Comparison of ENCODE assay signal across 23 cellular contexts in the genomic region with DNA sequence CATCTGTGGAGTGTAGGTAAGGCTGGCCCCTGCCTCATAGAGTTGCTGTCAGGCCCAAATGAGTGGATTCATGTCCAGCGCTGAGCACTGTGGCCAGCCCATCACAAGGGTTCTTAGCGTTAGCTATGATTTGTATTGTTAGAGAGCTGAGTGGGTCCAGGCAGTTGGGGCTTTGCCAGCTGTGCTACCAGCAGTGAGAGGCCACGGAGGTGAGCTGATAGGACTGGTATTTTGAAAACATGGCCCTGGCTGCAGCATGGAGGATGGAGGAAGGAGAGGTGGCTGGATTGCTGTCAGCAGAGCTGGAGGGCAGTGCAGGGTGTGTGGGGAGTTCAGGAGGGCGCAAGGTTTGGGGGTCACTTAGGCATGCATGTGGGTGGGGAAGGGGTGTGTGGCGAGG.
DNase-seq lines count a peak whose midpoint lies in the region; ATAC-seq and TF ChIP-seq lines count a peak whose summit lies in the region.
"Had no signal": no experiment of that assay in that cellular context is flagged by ENCODE, and none has a peak within 500 bp of the region (broad histone marks: within the 10 kb centered on the region; RNA-seq: fewer than 3 reads in every experiment).

No MANE protein-coding gene starts in this region.

- in situ Hi-C loops in gastrocnemius medialis (cut with MboI; ENCODE audit: low sequenced_read_pairs in 4 of 4), result no loop called here

- H3K4me1 ChIP-seq in lung (ENCODE audit: control insufficient read depth in 2 of 2, insufficient read depth in 2 of 2, low read length in 2 of 2) (peaks cover 0 to 2% of the 10 kb centered on the region in 2 donors), gastrocnemius medialis (peaks cover 9 to 10% of the 10 kb centered on the region in 2 donors), OCI-LY7 (ENCODE audit: insufficient read depth, low read length, poor library complexity, severe bottlenecking) (no peaks in the 10 kb centered on the region)

- no peaks in the 10 kb centered on the region for H3K9me2 ChIP-seq in OCI-LY7 (ENCODE audit: insufficient read depth, low read length)

- H3K4me3 ChIP-seq in dorsolateral prefrontal cortex, result peak overlapping the region in 1 of 59 donors; percentile 55
- H3K4me3 ChIP-seq in lung, result no peak overlapping the region
- no peak overlapping the region for H3K4me3 ChIP-seq in gastrocnemius medialis
- no peak overlapping the region for H3K4me3 ChIP-seq in OCI-LY7 (ENCODE audit: low read depth, low read length, poor library complexity, severe bottlenecking)
- H3K4me3 ChIP-seq: coronary artery, esophagus squamous epithelium, PC-9, psoas muscle, SJCRH30, stomach, upper lobe of left lung had no signal

- H3K9me3 ChIP-seq in lung (ENCODE audit: control insufficient read depth in 2 of 2, insufficient read depth in 1 of 2, low read length in 1 of 2) (no peaks in the 10 kb centered on the region), gastrocnemius medialis (no peaks in the 10 kb centered on the region), OCI-LY7 (ENCODE audit: low read length) (no peaks in the 10 kb centered on the region)
- H3K9me3 ChIP-seq: esophagus squamous epithelium, neutrophil, psoas muscle, SJCRH30, stomach, upper lobe of left lung had no signal

- H3K27ac ChIP-seq in dorsolateral prefrontal cortex (peak overlapping the region in 57 of 59 donors; percentile 28 to 98 (median 89)), lung (ENCODE audit: low read depth in 1 of 2, low read length in 1 of 2) (no peak overlapping the region), gastrocnemius medialis (no peak overlapping the region), OCI-LY7 (ENCODE audit: low read depth, low read length, poor library complexity, severe bottlenecking) (no peak overlapping the region)
- H3K27ac ChIP-seq: coronary artery, esophagus squamous epithelium, neutrophil, PC-9, psoas muscle, SJCRH30, stomach, upper lobe of left lung had no signal

- intact Hi-C loops in dorsolateral prefrontal cortex (cut with DNase I), result loop anchor here in 1 of 2 donors (1.0 to 5.0 kb wide), 3 partner anchors 14 to 97 kb away; no protein-coding TSS in a partner anchor
- intact Hi-C loops in gastrocnemius medialis (cut with DNase I; ENCODE audit: low total_unique reads), result no loop called here
- intact Hi-C loops in OCI-LY7 (cut with micrococcal nuclease; ENCODE audit: unreplicated experiment), result no loop called here

- no peaks in the 10 kb centered on the region for H3K79me2 ChIP-seq in OCI-LY7 (ENCODE audit: insufficient read depth, low read depth, low read length)

- TF ChIP-seq POLR2A in gastrocnemius medialis (IDR thresholded peaks at IDR 0.05), result no peak

- TF ChIP-seq CTCF in dorsolateral prefrontal cortex (IDR thresholded peaks at IDR 0.05 in 54 of 56, conservative IDR thresholded peaks at IDR 0.05 in 2 of 56; ENCODE audit: low read depth in 1 of 56, partially characterized antibody in 56 of 56) (no peak), lung (IDR thresholded peaks at IDR 0.05; ENCODE audit: control extremely low read depth, extremely low read depth) (no peak), gastrocnemius medialis (IDR thresholded peaks at IDR 0.05 in 4 of 5, conservative IDR thresholded peaks at IDR 0.05 in 1 of 5) (no peak), OCI-LY7 (conservative IDR thresholded peaks at IDR 0.05; ENCODE audit: low read length) (no peak)

- POLR2A ChIA-PET in OCI-LY7 (lab: Charles Lee), result no interaction called here

- 63 to 69% methylated on average over 5 of the region's 5 CpGs for WGBS in lung, 2 donors

- H4K20me1 ChIP-seq in OCI-LY7 (ENCODE audit: insufficient read depth, low read length), result no peaks in the 10 kb centered on the region

- no peaks in the 10 kb centered on the region for H3K36me3 ChIP-seq in lung (ENCODE audit: control insufficient read depth in 2 of 2, insufficient read depth in 2 of 2, low read length in 2 of 2)
- no peaks in the 10 kb centered on the region for H3K36me3 ChIP-seq in gastrocnemius medialis
- H3K36me3 ChIP-seq in OCI-LY7 (ENCODE audit: insufficient read depth, low read length), result no peaks in the 10 kb centered on the region
- H3K36me3 ChIP-seq: esophagus squamous epithelium, neutrophil, SJCRH30, stomach, upper lobe of left lung had no signal

- no peaks in the 10 kb centered on the region for H3K27me3 ChIP-seq in dorsolateral prefrontal cortex
- no peaks in the 10 kb centered on the region for H3K27me3 ChIP-seq in lung (ENCODE audit: control insufficient read depth, insufficient read depth)
- H3K27me3 ChIP-seq in gastrocnemius medialis, result peaks cover 0 to 4% (median 0%) of the 10 kb centered on the region in 3 donors

- CTCF ChIA-PET in OCI-LY7 (lab: Charles Lee; ENCODE audit: unreplicated experiment), result no interaction called here

- BruUV-seq in OCI-LY7 (replicated peaks; lab: Mats Ljungman, UMichigan), result no TSS peak

- H3K4me2 ChIP-seq in OCI-LY7 (ENCODE audit: low read length), result no peak overlapping the region
- H3K4me2 ChIP-seq: PC-9 had no signal

- H2AFZ ChIP-seq in OCI-LY7 (ENCODE audit: low read length), result no peak overlapping the region
- H2AFZ ChIP-seq: PC-9 had no signal

- DNase-seq in NCI-H1417 (lab: John Stamatoyannopoulos, UW), result peak; percentile 56 to 78 (median 72)
- peak; percentile 37 for DNase-seq in NCI-H2196 treated with DMSO at 0.1 percent for 48 hours (lab: John Stamatoyannopoulos, UW; ENCODE audit: unreplicated experiment)
- peak in 4 of 10 donors; percentile 25 to 48 (median 34) for DNase-seq in dorsolateral prefrontal cortex
- DNase-seq in lung (ENCODE audit: low spot score), result peak; percentile 70
- no peak for DNase-seq in gastrocnemius medialis
- DNase-seq in kidney glomerular epithelial cell (lab: John Stamatoyannopoulos, UW), result no peak
- no peak for DNase-seq in OCI-LY7 (ENCODE audit: low spot score)
- DNase-seq in GM19238 (ENCODE audit: insufficient read length, low spot score), result no peak
- DNase-seq: activated CD4-positive, alpha-beta memory T cell treated with anti-CD3 and anti-CD28 coated beads for 36 hours; activated effector memory CD4-positive, alpha-beta T cell treated with Interleukin-2 at 50 U/mL for 16 hours; activated naive CD8-positive, alpha-beta T cell treated with anti-CD3 and anti-CD28 coated beads, Interleukin-2, amount 10 ng/mL, durations not matched to agents 7 days and 5 days; CD4-positive, CD25-positive, alpha-beta regulatory T cell; esophagus squamous epithelium; PC-9; psoas muscle; SJCRH30; stimulated activated CD8-positive, alpha-beta memory T cell treated with anti-CD3 and anti-CD28 coated beads, Interleukin-4, amount 100 ng/mL, for 48 hours; stomach; T-cell had no signal

- peak; percentile 14 for ATAC-seq in lung (ENCODE audit: insufficient read depth, low FRiP score)
- no peak for ATAC-seq in gastrocnemius medialis
- ATAC-seq: HCT116, T-cell had no signal

Comparison
In these comparisons a context has a peak if more than half of its experiments do, and no peak if none do; other contexts are left out.
1. DNase-seq: peak in NCI-H1417 (3 of 3), NCI-H2196 treated with DMSO at 0.1 percent for 48 hours (single experiment) and lung (single experiment); none in gastrocnemius medialis (0 of 2), kidney glomerular epithelial cell (single experiment), OCI-LY7 (single experiment) and GM19238 (single experiment).
2. H3K27ac ChIP-seq: peak in dorsolateral prefrontal cortex (57 of 59); none in lung (0 of 2), gastrocnemius medialis (0 of 4) and OCI-LY7 (single experiment).